ENCODE assay signal across 8 cellular contexts in the genomic region with DNA sequence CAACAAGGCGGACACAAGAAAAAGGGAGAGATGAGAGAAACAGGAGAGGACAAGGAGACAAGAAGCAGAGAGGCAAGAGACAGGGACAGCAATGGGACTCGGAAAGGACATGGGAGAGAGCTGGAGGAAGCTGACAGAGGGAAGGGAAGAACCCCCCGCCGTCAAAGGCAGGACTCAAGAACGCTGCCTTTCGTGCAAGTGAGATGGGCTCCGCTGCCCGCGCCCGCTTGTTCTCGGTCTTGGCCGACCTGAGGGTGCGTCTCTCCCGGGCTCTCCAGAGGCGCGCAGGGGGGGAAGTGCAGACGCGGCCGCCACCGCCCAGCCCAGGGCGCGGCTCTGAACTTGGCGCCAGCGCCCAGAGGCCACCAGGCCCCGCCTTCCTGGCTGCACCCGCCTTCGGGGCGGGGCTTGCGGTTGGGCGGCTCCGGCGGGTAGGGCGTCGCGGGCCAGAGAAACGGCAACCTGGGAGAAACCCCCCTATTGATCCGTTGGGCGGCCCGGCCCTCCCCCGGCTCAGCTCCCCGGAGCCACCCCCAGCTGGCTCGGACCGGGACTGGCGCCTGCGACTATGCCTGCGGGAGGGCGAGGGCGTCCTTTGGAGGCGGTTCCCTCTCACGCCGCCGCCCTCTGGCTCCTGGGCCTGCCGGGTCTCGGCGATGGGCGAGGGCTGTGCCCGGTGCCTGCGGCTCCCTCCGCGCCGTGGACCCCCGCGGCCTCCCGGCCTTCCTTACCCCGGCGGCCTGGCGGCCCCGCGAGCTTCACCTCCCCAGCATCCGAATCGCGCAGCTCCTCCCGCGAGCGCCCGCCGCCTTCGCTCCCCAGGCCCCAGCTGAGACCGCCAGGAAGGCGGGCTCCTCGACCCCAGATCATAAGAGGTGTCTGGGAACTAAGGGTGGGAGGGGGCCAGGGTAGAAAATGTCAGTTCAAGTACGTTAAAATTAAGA. TPM values are rescaled to one million over a fixed set of nuclear protein-coding genes. Genes with fewer than 3 reads are reported as not detected.
DNase-seq lines count a peak whose midpoint lies in the region; ATAC-seq lines count a peak whose summit lies in the region.

No MANE protein-coding gene starts in this region.

- H4K20me1 ChIP-seq in BLaER1 = peaks cover 4% of the 10 kb centered on the region; the same call in 1 of the 2 replicates

- H3K9me3 ChIP-seq in BLaER1 (no peaks in the 10 kb centered on the region), mononuclear cell (ENCODE audit: low read depth, low read length) (no peaks in the 10 kb centered on the region)

- H3K4me1 ChIP-seq in BLaER1 (peaks cover 29% of the 10 kb centered on the region), mononuclear cell (ENCODE audit: insufficient read depth, low read length) (peaks cover 51% of the 10 kb centered on the region)

- DNase-seq in NOMO-1 treated with DMSO at 0.1 percent for 48 hours (lab: John Stamatoyannopoulos, UW; ENCODE audit: unreplicated experiment) (peak; percentile 89), epidermal melanocyte (ENCODE audit: insufficient read length, low spot score) (peak; percentile 71)
- DNase-seq in activated CD8-positive, alpha-beta memory T cell treated with anti-CD3 and anti-CD28 coated beads, Interleukin-2, amount 50 U/mL, for 4 hours = peak; percentile 71
- DNase-seq in stimulated activated CD8-positive, alpha-beta memory T cell treated with anti-CD3 and anti-CD28 coated beads, Interleukin-4, amount 100 ng/mL, for 1 hour (ENCODE audit: low read depth in 2 of 2, low spot score in 1 of 2) = peak; percentile 41 to 43

- peak overlapping the region; percentile 58 for H3K27ac ChIP-seq in BLaER1

- H3K27me3 ChIP-seq in BLaER1 = peaks cover 57% of the 10 kb centered on the region
- H3K27me3 ChIP-seq in mononuclear cell (ENCODE audit: insufficient read depth, low read length) = peaks cover 4% of the 10 kb centered on the region

- peak overlapping the region; percentile 78 for H3K9ac ChIP-seq in BLaER1

- H3K4me2 ChIP-seq in BLaER1 = peak overlapping the region; percentile 87

- no peaks in the 10 kb centered on the region for H3K36me3 ChIP-seq in BLaER1

- peak; percentile 93 for ATAC-seq in GM19324 (IDR thresholded peaks at IDR 0.05; ENCODE audit: low FRiP score, unreplicated experiment)
- peak; percentile 86 for ATAC-seq in HG03457 (IDR thresholded peaks at IDR 0.05; ENCODE audit: unreplicated experiment)

- H3K4me3 ChIP-seq in BLaER1 = peak overlapping the region; percentile 76
- H3K4me3 ChIP-seq in mononuclear cell (ENCODE audit: low read length) = peak overlapping the region; percentile 53

RNA-seq across cellular contexts. Expression of gene ANTXRL, which starts 2.2 kb away (rescaled TPM):
- total RNA-seq in mononuclear cell = not detected

Comparison
In these comparisons a context has a peak if more than half of its experiments do, and no peak if none do; other contexts are left out.
1. Peak in every context shown above with its lines: DNase-seq, ATAC-seq, H3K4me3 ChIP-seq and H3K27ac ChIP-seq.